In the genomic region with DNA sequence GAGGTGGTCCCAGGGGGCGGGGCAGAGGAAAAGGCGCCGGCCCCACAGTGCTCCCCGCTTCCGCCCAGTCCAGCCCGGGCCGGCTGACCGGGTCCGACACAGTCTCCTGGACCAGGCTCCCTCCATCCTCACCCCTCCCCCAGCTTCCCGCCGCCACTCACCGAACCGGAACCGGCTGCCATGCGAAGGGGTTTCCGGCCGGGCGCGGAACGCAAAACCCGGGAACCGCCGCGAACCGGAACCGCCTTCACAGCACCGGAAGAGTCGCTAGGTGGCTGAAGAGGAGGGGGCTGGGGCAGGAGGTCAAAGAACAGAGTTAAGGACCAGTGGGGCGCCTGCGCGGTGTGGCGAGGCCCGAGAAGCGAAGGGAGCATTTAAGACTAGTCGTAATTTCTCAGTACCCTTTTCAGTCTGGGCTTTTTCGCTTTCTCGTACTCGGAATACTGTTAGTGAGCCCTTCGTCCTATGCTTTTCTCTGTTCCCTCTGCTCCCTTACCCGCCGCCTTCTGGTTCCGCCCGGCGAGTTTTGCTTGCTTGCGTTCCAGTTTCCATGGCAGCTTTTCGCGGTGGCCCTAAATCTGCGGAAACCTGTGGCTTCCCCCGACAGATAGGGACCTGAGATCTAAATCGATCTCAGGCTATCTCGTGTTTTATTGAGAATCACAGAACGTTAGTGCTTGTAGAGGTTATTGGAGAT, we compare ENCODE assay signal across 8 cellular contexts. TPM values are rescaled to one million over a fixed set of nuclear protein-coding genes. Genes with fewer than 3 reads are reported as not detected.
A peak's percentile ranks its signal among the peaks of the same experiment; 100 is the strongest.
DNase-seq lines count a peak whose midpoint lies in the region; ATAC-seq and TF ChIP-seq lines count a peak whose summit lies in the region.

A gene (minus strand): TSS at position 213 of the 697 bp plus-strand sequence. CDS start 4,607 bp downstream, outside the sequence.

- H3K27ac Mint-ChIP-seq in activated naive CD4-positive, alpha-beta T cell treated with anti-CD3 and anti-CD28 coated beads, Interleukin-2, amount 50 U/mL, for 72 hours, result peak within 1 kb of the TSS; percentile 95 to 98

- WGBS in testis, 2 donors, result 0 to 1% methylated on average over 22 to 50 of the region's 52 CpGs

- no peaks in the 10 kb centered on the region for H3K9me3 Mint-ChIP-seq in activated naive CD4-positive, alpha-beta T cell treated with anti-CD3 and anti-CD28 coated beads, Interleukin-2, amount 50 U/mL, for 72 hours

- no peak for TF ChIP-seq CTCF in GM06990 (IDR thresholded peaks at IDR 0.05; ENCODE audit: insufficient read depth, low read length, poor library complexity, severe bottlenecking)
- peak; percentile 6 for TF ChIP-seq CTCF in osteoblast (IDR thresholded peaks at IDR 0.05; ENCODE audit: extremely low read depth, low read depth, low read length)
- peak in 1 of 3 experiments; percentile 50 for TF ChIP-seq CTCF in testis (IDR thresholded peaks at IDR 0.05)

- DNase-seq in GM06990 (ENCODE audit: extremely low read depth, insufficient read length) (peak; percentile 96), NCI-H1092 (lab: John Stamatoyannopoulos, UW) (peak; percentile 95), SKM-1 (lab: John Stamatoyannopoulos, UW; ENCODE audit: unreplicated experiment) (peak; percentile 46), glomerular endothelial cell (ENCODE audit: extremely low read depth, low read depth, low spot score) (peak; percentile 64), osteoblast (ENCODE audit: insufficient read length, low spot score, missing footprints) (peak; percentile 89), testis (peak; percentile 92)
- DNase-seq in activated naive CD4-positive, alpha-beta T cell treated with anti-CD3 and anti-CD28 coated beads, Interleukin-2, amount 50 U/mL, for 72 hours (ENCODE audit: low spot score in 2 of 2), result peak; percentile 88 to 92

- peak; percentile 74 for ATAC-seq in HG02588 (IDR thresholded peaks at IDR 0.05; ENCODE audit: unreplicated experiment)
- ATAC-seq in activated naive CD4-positive, alpha-beta T cell treated with anti-CD3 and anti-CD28 coated beads, Interleukin-2, amount 50 U/mL, for 72 hours, result peak; percentile 84 to 88

- H3K36me3 ChIP-seq in GM06990 (ENCODE audit: control insufficient read depth, insufficient read depth, low read length), result no peaks in the 10 kb centered on the region; the same call in 1 of the 2 replicates
- no peaks in the 10 kb centered on the region for H3K36me3 ChIP-seq in osteoblast (ENCODE audit: insufficient read depth, low read length)
- no peaks in the 10 kb centered on the region for H3K36me3 ChIP-seq in testis (ENCODE audit: low read depth, missing control alignments)

- peaks cover 56% of the 10 kb centered on the region for H3K79me2 ChIP-seq in osteoblast (ENCODE audit: insufficient read depth, low read length)

- H3K9me3 ChIP-seq in osteoblast (ENCODE audit: low read depth, low read length) (no peaks in the 10 kb centered on the region), testis (no peaks in the 10 kb centered on the region)

- no peaks in the 10 kb centered on the region for H3K27me3 ChIP-seq in GM06990 (replicated peaks; ENCODE audit: control insufficient read depth, insufficient read depth, low read length)
- peaks cover 2% of the 10 kb centered on the region for H3K27me3 ChIP-seq in osteoblast (ENCODE audit: insufficient read depth, low read length)
- H3K27me3 ChIP-seq in testis, result no peaks in the 10 kb centered on the region

- peak within 1 kb of the TSS; percentile 98 for H3K27ac ChIP-seq in osteoblast (ENCODE audit: low read depth, low read length)
- peak within 1 kb of the TSS; percentile 88 to 96 for H3K27ac ChIP-seq in testis

- H3K4me1 ChIP-seq in osteoblast (ENCODE audit: insufficient read depth, low read length) (peaks cover 17% of the 10 kb centered on the region), testis (peaks cover 15% of the 10 kb centered on the region)

- intact Hi-C loops in testis (cut with DNase I; ENCODE audit: low total_unique reads), result no loop called here

- H4K20me1 ChIP-seq in osteoblast (ENCODE audit: insufficient read depth, low read length), result no peaks in the 10 kb centered on the region

- H3K4me3 ChIP-seq in GM06990 (replicated peaks; ENCODE audit: low read depth, low read length) (peak within 1 kb of the TSS; percentile 87), osteoblast (ENCODE audit: insufficient read depth, low read length) (peak within 1 kb of the TSS; percentile 92), testis (peak within 1 kb of the TSS; percentile 87 to 97)

- peak within 1 kb of the TSS; percentile 87 for H3K4me2 ChIP-seq in osteoblast (ENCODE audit: insufficient read depth, low read length)

- H2AFZ ChIP-seq in osteoblast (ENCODE audit: low read length), result peak within 1 kb of the TSS; percentile 100

- no peak for TF ChIP-seq POLR2A in testis (IDR thresholded peaks at IDR 0.05)

- peaks cover 8 to 12% of the 10 kb centered on the region in 2 donors for H3K36me3 Mint-ChIP-seq in activated naive CD4-positive, alpha-beta T cell treated with anti-CD3 and anti-CD28 coated beads, Interleukin-2, amount 50 U/mL, for 72 hours

RNA-seq across cellular contexts. Expression of the gene that starts here (rescaled TPM):
- total RNA-seq in activated naive CD4-positive, alpha-beta T cell treated with anti-CD3 and anti-CD28 coated beads, Interleukin-2, amount 50 U/mL, for 72 hours, result 10 to 100 TPM; 39.9 to 69.8 TPM
- total RNA-seq in glomerular endothelial cell, result 12.7 and 12.9 TPM in 2 replicates
- 23.9 and 27.4 TPM in 2 replicates for total RNA-seq in osteoblast
- 100 to 1,000 TPM in 1 of 2 donors, 10 to 100 TPM in 1; 84.2 to 105 TPM for total RNA-seq in testis
- polyA plus RNA-seq in testis (ENCODE audit: insufficient read depth, low read depth, low replicate concordance), result 148 TPM

Comparison
In these comparisons a context has a peak if more than half of its experiments do, and no peak if none do; other contexts are left out.
1. Peak in every context shown above with its lines: DNase-seq, ATAC-seq, H3K4me3 ChIP-seq and H3K27ac ChIP-seq.
2. DNase-seq: peak in every context shown above with its lines; median percentile 96 in GM06990; 95 in NCI-H1092; 92 in testis; 90 in activated naive CD4-positive, alpha-beta T cell treated with anti-CD3 and anti-CD28 coated beads, Interleukin-2, amount 50 U/mL, for 72 hours; 89 in osteoblast; 64 in glomerular endothelial cell; 46 in SKM-1.